ENCODE assay signal across 23 cellular contexts in the genomic region with DNA sequence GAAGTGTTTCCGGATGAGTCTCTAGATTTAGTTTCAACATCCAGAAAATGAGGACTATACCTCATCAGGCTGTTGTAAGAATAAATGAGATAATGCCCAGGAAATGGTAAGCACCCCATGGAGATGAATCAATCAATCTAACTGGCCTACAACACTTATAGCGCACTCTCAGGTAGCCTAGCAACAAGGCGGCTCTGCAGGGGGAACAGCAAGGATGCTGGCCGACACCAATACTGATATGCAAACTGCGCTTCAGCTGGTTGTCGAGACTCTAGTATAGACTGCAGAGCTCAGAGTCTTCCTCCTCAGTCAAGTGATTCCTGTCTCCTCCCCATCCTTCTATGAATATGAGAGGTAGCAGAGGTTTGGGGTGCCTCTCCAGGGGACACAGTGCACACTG.
"Had no signal": no experiment of that assay in that cellular context is flagged by ENCODE, and none has a peak within 500 bp of the region (broad histone marks: within the 10 kb centered on the region; RNA-seq: fewer than 3 reads in every experiment).

No MANE protein-coding gene starts in this region.

- H3K9me3 Mint-ChIP-seq: activated T-cell treated with anti-CD3 and anti-CD28 coated beads, Interleukin-2, amount 50 U/mL, for 24 hours; activated T-helper 17 cell treated with anti-CD3 and anti-CD28 coated beads, Interleukin-2, amount 50 U/mL, for 72 hours; central memory CD8-positive, alpha-beta T cell; WTC11 had no signal

- H3K36me3 Mint-ChIP-seq: activated naive CD8-positive, alpha-beta T cell; immature natural killer cell; naive thymus-derived CD4-positive, alpha-beta T cell; WTC11 had no signal

- H3K4me3 Mint-ChIP-seq: activated naive CD8-positive, alpha-beta T cell; activated T-cell treated with anti-CD3 and anti-CD28 coated beads, Interleukin-2, amount 50 U/mL, for 24 hours; activated T-helper 17 cell treated with anti-CD3 and anti-CD28 coated beads, Interleukin-2, amount 50 U/mL, for 72 hours; central memory CD8-positive, alpha-beta T cell; immature natural killer cell; naive thymus-derived CD4-positive, alpha-beta T cell; WTC11 had no signal

- H3K27me3 ChIP-seq: adrenal gland, breast epithelium, ovary, uterus had no signal

- H3K4me1 ChIP-seq: adrenal gland, breast epithelium, prostate gland, uterus had no signal

- DNase-seq: activated CD4-positive, alpha-beta T cell treated with anti-CD3 and anti-CD28 coated beads, Interleukin-2, amount 50 U/mL, for 4 hours; activated CD8-positive, alpha-beta memory T cell treated with anti-CD3 and anti-CD28 coated beads for 24 hours; activated CD8-positive, alpha-beta memory T cell treated with anti-CD3 and anti-CD28 coated beads, Interleukin-2, amount 50 U/mL, for 4 hours; activated T-cell treated with anti-CD3 and anti-CD28 coated beads, Interleukin-2, amount 50 U/mL, for 24 hours; adrenal gland; effector memory CD4-positive, alpha-beta T cell; foreskin melanocyte; immature natural killer cell; naive thymus-derived CD4-positive, alpha-beta T cell; ovary; right cardiac atrium; stimulated activated CD4-positive, alpha-beta T cell treated with anti-CD3 and anti-CD28 coated beads, Interleukin-4, amount 100 ng/mL, for 24 hours; trophoblast cell; uterus had no signal

- H3K27ac Mint-ChIP-seq: activated naive CD8-positive, alpha-beta T cell; activated T-cell treated with anti-CD3 and anti-CD28 coated beads, Interleukin-2, amount 50 U/mL, for 24 hours; activated T-helper 17 cell treated with anti-CD3 and anti-CD28 coated beads, Interleukin-2, amount 50 U/mL, for 72 hours; immature natural killer cell; naive thymus-derived CD4-positive, alpha-beta T cell; WTC11 had no signal

- H3K4me3 ChIP-seq: adrenal gland, breast epithelium, lung, ovary, prostate gland, uterus had no signal

- H3K4me1 Mint-ChIP-seq: activated T-helper 17 cell treated with anti-CD3 and anti-CD28 coated beads, Interleukin-2, amount 50 U/mL, for 72 hours had no signal

- ATAC-seq: activated T-helper 17 cell treated with anti-CD3 and anti-CD28 coated beads, Interleukin-2, amount 50 U/mL, for 72 hours; left lobe of liver; naive thymus-derived CD4-positive, alpha-beta T cell; right cardiac atrium; WTC11 had no signal

- H3K36me3 ChIP-seq: adrenal gland, breast epithelium, neutrophil, ovary, prostate gland, uterus had no signal

- H3K27ac ChIP-seq: adrenal gland, breast epithelium, neutrophil, ovary, prostate gland, uterus had no signal

- H3K27me3 Mint-ChIP-seq: activated naive CD8-positive, alpha-beta T cell; activated T-helper 17 cell treated with anti-CD3 and anti-CD28 coated beads, Interleukin-2, amount 50 U/mL, for 72 hours; central memory CD8-positive, alpha-beta T cell had no signal

- H3K9me3 ChIP-seq: adrenal gland, breast epithelium, neutrophil, ovary, prostate gland, uterus had no signal
